10 cellular contexts compared by ENCODE assay signal in genomic region chr9:70043285-70043684, GRCh38. TPM values are rescaled to one million over a fixed set of nuclear protein-coding genes. Genes with fewer than 3 reads are reported as not detected.
DNase-seq lines count a peak whose midpoint lies in the region; ATAC-seq and TF ChIP-seq lines count a peak whose summit lies in the region.
"Had no signal": no experiment of that assay in that cellular context is flagged by ENCODE, and none has a peak within 500 bp of the region (broad histone marks: within the 10 kb centered on the region; RNA-seq: fewer than 3 reads in every experiment).

No MANE protein-coding gene starts in this region.

- H3K4me3 ChIP-seq in kidney epithelial cell (ENCODE audit: low read depth, low read length), result peak overlapping the region; percentile 49
- H3K4me3 ChIP-seq in gastrocnemius medialis, result peak overlapping the region; percentile 56 to 80 (median 64)
- no peak overlapping the region for H3K4me3 ChIP-seq in CD8-positive, alpha-beta T cell (ENCODE audit: low read depth, low read length)

- H3K4me1 Mint-ChIP-seq in chondrocyte (ENCODE audit: low read depth), result peaks cover 64% of the 10 kb centered on the region
- H3K4me1 Mint-ChIP-seq in CD8-positive, alpha-beta T cell (ENCODE audit: low read depth), result peaks cover 13% of the 10 kb centered on the region

- ATAC-seq in gastrocnemius medialis (no peak), HG03159 (IDR thresholded peaks at IDR 0.05; ENCODE audit: unreplicated experiment) (no peak), GM21423 (IDR thresholded peaks at IDR 0.05; ENCODE audit: unreplicated experiment) (no peak)
- no peak for ATAC-seq in CD8-positive, alpha-beta T cell

- peaks cover 1% of the 10 kb centered on the region for H3K9me3 Mint-ChIP-seq in chondrocyte (ENCODE audit: low read depth)
- H3K9me3 Mint-ChIP-seq in CD8-positive, alpha-beta T cell, result peaks cover under 1% of the 10 kb centered on the region

- POLR2A ChIA-PET in CD8-positive, alpha-beta T cell (lab: Charles Lee), result no interaction called here

- peaks cover under 1 to 18% of the 10 kb centered on the region in 2 donors for H3K4me1 ChIP-seq in gastrocnemius medialis
- H3K4me1 ChIP-seq in CD8-positive, alpha-beta T cell (ENCODE audit: insufficient read depth, low read length), result peaks cover 5% of the 10 kb centered on the region

- no peak for TF ChIP-seq POLR2A in gastrocnemius medialis (IDR thresholded peaks at IDR 0.05)

- intact Hi-C loops in gastrocnemius medialis (cut with DNase I; ENCODE audit: low total_unique reads), result loop anchor here (10.0 kb wide), 1 partner anchor 68 kb away; no protein-coding TSS in a partner anchor
- intact Hi-C loops in CD8-positive, alpha-beta T cell (cut with DNase I, micrococcal nuclease), result no loop called here

- no peak for TF ChIP-seq CTCF in chondrocyte (IDR thresholded peaks at IDR 0.05)
- TF ChIP-seq CTCF in kidney epithelial cell (IDR thresholded peaks at IDR 0.05; ENCODE audit: insufficient read depth, low read length, poor library complexity, severe bottlenecking), result no peak
- no peak for TF ChIP-seq CTCF in gastrocnemius medialis (IDR thresholded peaks at IDR 0.05 in 4 of 5, conservative IDR thresholded peaks at IDR 0.05 in 1 of 5)
- no peak for TF ChIP-seq CTCF in CD8-positive, alpha-beta T cell (IDR thresholded peaks at IDR 0.05)

- DNase-seq in GM03348 (ENCODE audit: low spot score) (peak; percentile 19), chondrocyte (ENCODE audit: low spot score) (no peak), kidney epithelial cell (ENCODE audit: low read depth) (no peak), gastrocnemius medialis (no peak), DMS 273 (lab: John Stamatoyannopoulos, UW; ENCODE audit: unreplicated experiment) (no peak)
- no peak for DNase-seq in CD8-positive, alpha-beta T cell
- DNase-seq: activated naive CD4-positive, alpha-beta T cell treated with anti-CD3 and anti-CD28 coated beads, Interleukin-2, amount 10 ng/mL, durations not matched to agents 7 days and 5 days; DMS 273 treated with DMSO at 0.1 percent for 48 hours had no signal

- CTCF ChIA-PET in CD8-positive, alpha-beta T cell (lab: Charles Lee), result interaction anchor here (1.0 to 1.2 kb wide), 2 partner anchors 11 to 12 kb away, joined by 3 to 4 read pairs; no protein-coding TSS in a partner anchor

- H3K27ac ChIP-seq in gastrocnemius medialis, result peak overlapping the region; percentile 66 to 75 (median 70)
- no peak overlapping the region for H3K27ac ChIP-seq in CD8-positive, alpha-beta T cell (ENCODE audit: low read depth, low read length)

- H3K4me3 Mint-ChIP-seq in chondrocyte (ENCODE audit: unreplicated experiment), result peak overlapping the region; percentile 97
- H3K4me3 Mint-ChIP-seq in CD8-positive, alpha-beta T cell, result no peak overlapping the region
- H3K4me3 Mint-ChIP-seq: activated naive CD4-positive, alpha-beta T cell treated with anti-CD3 and anti-CD28 coated beads, Interleukin-2, amount 10 ng/mL, durations not matched to agents 7 days and 5 days had no signal

- H3K27me3 Mint-ChIP-seq in chondrocyte (ENCODE audit: low read depth), result no peaks in the 10 kb centered on the region
- peaks cover 38% of the 10 kb centered on the region for H3K27me3 Mint-ChIP-seq in CD8-positive, alpha-beta T cell (ENCODE audit: low read depth)

- H3K9me3 ChIP-seq in gastrocnemius medialis, result no peaks in the 10 kb centered on the region
- H3K9me3 ChIP-seq in CD8-positive, alpha-beta T cell (ENCODE audit: low read length), result no peaks in the 10 kb centered on the region

- H3K27ac Mint-ChIP-seq in chondrocyte (ENCODE audit: unreplicated experiment), result peak overlapping the region; percentile 82
- H3K27ac Mint-ChIP-seq in CD8-positive, alpha-beta T cell, result no peak overlapping the region
- H3K27ac Mint-ChIP-seq: activated naive CD4-positive, alpha-beta T cell treated with anti-CD3 and anti-CD28 coated beads, Interleukin-2, amount 10 ng/mL, durations not matched to agents 7 days and 5 days had no signal

- in situ Hi-C loops in gastrocnemius medialis (cut with MboI; ENCODE audit: low sequenced_read_pairs in 4 of 4), result no loop called here

- H3K36me3 Mint-ChIP-seq in chondrocyte (ENCODE audit: low read depth), result peaks cover 9% of the 10 kb centered on the region
- H3K36me3 Mint-ChIP-seq in CD8-positive, alpha-beta T cell, result no peaks in the 10 kb centered on the region
- H3K36me3 Mint-ChIP-seq: activated naive CD4-positive, alpha-beta T cell treated with anti-CD3 and anti-CD28 coated beads, Interleukin-2, amount 10 ng/mL, durations not matched to agents 7 days and 5 days had no signal

- H3K36me3 ChIP-seq in kidney epithelial cell (ENCODE audit: control insufficient read depth, insufficient read depth, low read length) (no peaks in the 10 kb centered on the region), gastrocnemius medialis (no peaks in the 10 kb centered on the region)
- no peaks in the 10 kb centered on the region for H3K36me3 ChIP-seq in CD8-positive, alpha-beta T cell (ENCODE audit: insufficient read depth, low read length)

- H3K27me3 ChIP-seq in kidney epithelial cell (ENCODE audit: control insufficient read depth, insufficient read depth, low read length) (no peaks in the 10 kb centered on the region), gastrocnemius medialis (no peaks in the 10 kb centered on the region)
- peaks cover 4% of the 10 kb centered on the region for H3K27me3 ChIP-seq in CD8-positive, alpha-beta T cell (ENCODE audit: insufficient read depth, low read length)

RNA-seq across cellular contexts. Expression of gene MAMDC2, which starts 0.4 kb away (rescaled TPM):
- total RNA-seq in chondrocyte (76.7 to 92.6 TPM (median 77.5 TPM) in 3 replicates), kidney epithelial cell (12.2 and 13.4 TPM in 2 replicates), gastrocnemius medialis (1 to 10 TPM; 4.9 to 9.9 (median 8.7) TPM)
- not detected for total RNA-seq in CD8-positive, alpha-beta T cell

Comparison
In these comparisons a context has a peak if more than half of its experiments do, and no peak if none do; other contexts are left out.
1. RNA of gene MAMDC2, which starts 0.4 kb away (total RNA-seq): 76.7 to 92.6 TPM in chondrocyte, 12.2 to 13.4 TPM in kidney epithelial cell and 4.9 to 9.9 TPM in gastrocnemius medialis; not detected in CD8-positive, alpha-beta T cell; every median in the first group is over 4 times any median in the second.